Comparison of ENCODE assay signal across 6 cellular contexts in the genomic region with DNA sequence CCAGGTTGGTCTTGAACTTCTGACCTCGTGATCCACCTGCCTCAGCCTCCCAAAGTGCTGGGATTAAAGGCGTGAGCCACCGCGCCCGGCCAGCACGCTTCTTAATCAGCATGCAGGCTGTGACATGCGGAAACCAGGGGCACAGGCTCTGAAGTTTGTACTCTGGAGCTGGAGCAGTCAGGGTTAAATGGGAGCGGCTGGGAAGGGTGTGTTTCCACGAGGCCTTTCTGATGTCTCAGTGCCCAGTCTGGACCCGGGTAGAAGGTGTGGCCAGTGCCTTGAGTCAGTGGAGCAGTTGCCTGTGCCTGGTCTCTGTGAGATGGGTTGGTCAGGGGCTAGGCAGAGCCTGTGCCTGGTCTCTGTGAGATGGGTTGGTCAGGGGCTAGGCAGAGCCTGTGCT. TPM values are rescaled to one million over a fixed set of nuclear protein-coding genes. Genes with fewer than 3 reads are reported as not detected.
DNase-seq lines count a peak whose midpoint lies in the region; TF ChIP-seq lines count a peak whose summit lies in the region.
"Not testable (repeated sequence)": the region's sequence is repeated elsewhere in the genome, so short reads cannot be mapped to it uniquely, and the experiment has no call there.

No MANE protein-coding gene starts in this region.

- peaks cover 78% of the 10 kb centered on the region for H3K79me2 ChIP-seq in DOHH2 (ENCODE audit: control insufficient read depth, low read length)

- not testable (repeated sequence) for H3K27ac ChIP-seq in DOHH2 (ENCODE audit: low read depth, low read length); suprapubic skin
- H3K27ac ChIP-seq in RWPE1 (peak overlapping the region; percentile 98), esophagus squamous epithelium (peak overlapping the region; percentile 52 to 91 (median 88)), muscle layer of colon (ENCODE audit: low read depth, low read length) (peak overlapping the region; percentile 24)

- H3K36me3 ChIP-seq in DOHH2 (ENCODE audit: control insufficient read depth, low read length) (peaks cover 43% of the 10 kb centered on the region), esophagus squamous epithelium (peaks cover 0 to 22% (median 0%) of the 10 kb centered on the region in 3 donors)
- H3K36me3 ChIP-seq in adipocyte (ENCODE audit: control insufficient read depth, insufficient read depth, low read length, severe bottlenecking); muscle layer of colon (ENCODE audit: insufficient read depth, low read length); suprapubic skin: not testable (repeated sequence)

- H3K4me1 ChIP-seq in DOHH2 (ENCODE audit: control insufficient read depth, low read length) (peaks cover 23% of the 10 kb centered on the region), adipocyte (ENCODE audit: control insufficient read depth, insufficient read depth, low read length) (peaks cover 43% of the 10 kb centered on the region), esophagus squamous epithelium (peaks cover 48 to 91% (median 65%) of the 10 kb centered on the region in 3 donors), muscle layer of colon (ENCODE audit: insufficient read depth, low read length) (peaks cover 32% of the 10 kb centered on the region), suprapubic skin (peaks cover 75% of the 10 kb centered on the region)

- not testable (repeated sequence) for H3F3A ChIP-seq in DOHH2 (ENCODE audit: control insufficient read depth, insufficient read depth)

- H3K9me3 ChIP-seq in DOHH2 (ENCODE audit: control insufficient read depth, insufficient read depth, low read length); adipocyte (ENCODE audit: control insufficient read depth, low read length); esophagus squamous epithelium; muscle layer of colon (ENCODE audit: low read length); suprapubic skin: not testable (repeated sequence)

- TF ChIP-seq CTCF in DOHH2 (IDR thresholded peaks at IDR 0.05; ENCODE audit: low read depth, low read length, poor library complexity, severe bottlenecking); RWPE1 (conservative IDR thresholded peaks at IDR 0.05; ENCODE audit: low read depth); esophagus squamous epithelium (IDR thresholded peaks at IDR 0.05); suprapubic skin (IDR thresholded peaks at IDR 0.05): not testable (repeated sequence)

- H3K9ac ChIP-seq in adipocyte (ENCODE audit: low read length): peak overlapping the region; percentile 62
- not testable (repeated sequence) for H3K9ac ChIP-seq in muscle layer of colon (ENCODE audit: low read length)

- TF ChIP-seq EP300 in suprapubic skin (IDR thresholded peaks at IDR 0.05): not testable (repeated sequence)

- not testable (repeated sequence) for H3K9me2 ChIP-seq in DOHH2 (replicated peaks; ENCODE audit: control insufficient read depth, low read length)

- not testable (repeated sequence) for H3K27me3 ChIP-seq in DOHH2 (ENCODE audit: control insufficient read depth, low read length); adipocyte (replicated peaks; ENCODE audit: control insufficient read depth, insufficient read depth, low read length); esophagus squamous epithelium; muscle layer of colon (ENCODE audit: control insufficient read depth in 1 of 2, insufficient read depth in 2 of 2, low read length in 2 of 2); suprapubic skin

- peak in 1 of 4 donors; percentile 33 for TF ChIP-seq POLR2A in esophagus squamous epithelium (IDR thresholded peaks at IDR 0.05)
- TF ChIP-seq POLR2A in suprapubic skin (IDR thresholded peaks at IDR 0.05): not testable (repeated sequence)

- H4K20me1 ChIP-seq in DOHH2 (ENCODE audit: control insufficient read depth, insufficient read depth, low read depth, low read length): not testable (repeated sequence)

- CTCF ChIA-PET in RWPE1 (lab: Yijun Ruan, JAX): interaction anchor here (1.2 kb wide), 1 partner anchor 14 kb away, joined by 3 read pairs; no protein-coding TSS in a partner anchor

- H3K4me2 ChIP-seq in DOHH2 (ENCODE audit: low read length): peak overlapping the region; percentile 80

- 0 out of 2 replicates have a peak overlapping the region, but pooled peaks have one; percentile 22 for H3K4me3 ChIP-seq in DOHH2 (ENCODE audit: low read length)
- peak overlapping the region; percentile 32 for H3K4me3 ChIP-seq in adipocyte (ENCODE audit: low read length)
- H3K4me3 ChIP-seq in esophagus squamous epithelium: peak overlapping the region in 1 of 4 donors; percentile 26
- H3K4me3 ChIP-seq in muscle layer of colon (ENCODE audit: low read depth in 1 of 2, low read length in 2 of 2): not testable (repeated sequence)
- H3K4me3 ChIP-seq in suprapubic skin: peak overlapping the region; percentile 8

- DNase-seq in RWPE1 (ENCODE audit: low spot score): peak; percentile 67
- DNase-seq in adipocyte (ENCODE audit: low read depth): peak; percentile 49
- DNase-seq in esophagus squamous epithelium (lab: John Stamatoyannopoulos, UW); suprapubic skin (ENCODE audit: low spot score in 2 of 2): not testable (repeated sequence)

- POLR2A ChIA-PET in RWPE1 (lab: Yijun Ruan, JAX; ENCODE audit: low non-redundant PET): interaction anchor here (0.5 kb wide), 1 partner anchor 186 kb away, joined by 6 read pairs; no protein-coding TSS in a partner anchor

- intact Hi-C loops in esophagus squamous epithelium (cut with DNase I): not testable (repeated sequence)

- 40 to 57% methylated on average over 1 to 4 of the region's 10 CpGs for WGBS in esophagus squamous epithelium, 2 donors
- 39% methylated on average over 10 of the region's 10 CpGs for WGBS in suprapubic skin

RNA-seq across cellular contexts. Expression of gene STK11, which starts 3.3 kb away (rescaled TPM):
- 10 to 100 TPM; 59.3 to 68.5 (median 61.6) TPM for total RNA-seq in esophagus squamous epithelium
- 10 to 100 TPM; 62.5 to 76.9 (median 66.4) TPM for total RNA-seq in suprapubic skin

RNA-seq across cellular contexts. Expression of gene CBARP, which starts 29.0 kb away (rescaled TPM):
- total RNA-seq in esophagus squamous epithelium (1 to 10 TPM in 3 of 4 donors, under 1 TPM in 1; 0.38 to 1.6 (median 1.2) TPM), suprapubic skin (1 to 10 TPM; 2.9 to 8.6 (median 5.1) TPM)

RNA-seq across cellular contexts. Expression of gene ATP5F1D, which starts 32.7 kb away (rescaled TPM):
- total RNA-seq in esophagus squamous epithelium (100 to 1,000 TPM in 3 of 4 donors, 10 to 100 TPM in 1; 83.4 to 171 (median 132) TPM), suprapubic skin (100 to 1,000 TPM; 102 to 205 (median 137) TPM)

RNA-seq across cellular contexts. Expression of gene SBNO2, which starts 34.8 kb away (rescaled TPM):
- total RNA-seq in esophagus squamous epithelium (10 to 100 TPM; 31.3 to 84.3 (median 68.3) TPM), suprapubic skin (10 to 100 TPM; 36.7 to 58.9 (median 45.5) TPM)

RNA-seq across cellular contexts. Expression of gene MIDN, which starts 39.6 kb away (rescaled TPM):
- total RNA-seq in esophagus squamous epithelium (10 to 100 TPM; 12.4 to 65.0 (median 40.4) TPM), suprapubic skin (100 to 1,000 TPM in 2 of 4 donors, 10 to 100 TPM in 2; 89.0 to 153 (median 105) TPM)
